Comparison of ENCODE assay signal across 9 cellular contexts in genomic region chr2:37645363-37645762, GRCh38. TPM values are rescaled to one million over a fixed set of nuclear protein-coding genes. Genes with fewer than 3 reads are reported as not detected.
DNase-seq lines count a peak whose midpoint lies in the region; TF ChIP-seq lines count a peak whose summit lies in the region.
"Had no signal": no experiment of that assay in that cellular context is flagged by ENCODE, and none has a peak within 500 bp of the region (broad histone marks: within the 10 kb centered on the region; RNA-seq: fewer than 3 reads in every experiment).

No MANE protein-coding gene starts in this region.

- peaks cover 86% of the 10 kb centered on the region for H3K79me2 ChIP-seq in SK-N-SH (ENCODE audit: insufficient read depth)

- no peaks in the 10 kb centered on the region for H3K9me2 ChIP-seq in SK-N-SH

- no peak for DNase-seq in activated naive CD4-positive, alpha-beta T cell treated with anti-CD3 and anti-CD28 coated beads, Interleukin-2, amount 10 ng/mL, durations not matched to agents 7 days and 5 days
- DNase-seq in activated naive CD4-positive, alpha-beta T cell treated with Interleukin-2 at 50 U/mL for 16 hours = no peak
- no peak for DNase-seq in SK-N-SH
- peak; percentile 62 for DNase-seq in epithelial cell of esophagus (ENCODE audit: low read depth)
- no peak for DNase-seq in spleen
- no peak for DNase-seq in NK-92 treated with Interleukin-12 subunit alpha and Interleukin-12 subunit beta, amount 100 ng/mL, for 24 hours (lab: John Stamatoyannopoulos, UW)
- DNase-seq in A673 (ENCODE audit: low spot score) = no peak
- no peak for DNase-seq in COLO668 (lab: John Stamatoyannopoulos, UW; ENCODE audit: unreplicated experiment)
- DNase-seq: ovary had no signal

- H3K36me3 ChIP-seq in SK-N-SH (replicated peaks in 1 of 2; ENCODE audit: control insufficient read depth in 1 of 2, insufficient read depth in 2 of 2, low read length in 1 of 2) (peaks cover 82 to 83% of the 10 kb centered on the region in 2 experiments), spleen (peaks cover 0 to 75% (median 9%) of the 10 kb centered on the region in 6 donors), A673 (ENCODE audit: insufficient read depth, low read length, poor library complexity, severe bottlenecking) (no peaks in the 10 kb centered on the region)
- H3K36me3 ChIP-seq: ovary had no signal

- no peak overlapping the region for H3K4me3 Mint-ChIP-seq in activated naive CD4-positive, alpha-beta T cell treated with anti-CD3 and anti-CD28 coated beads, Interleukin-2, amount 10 ng/mL, durations not matched to agents 7 days and 5 days

- H3K27ac ChIP-seq in SK-N-SH (ENCODE audit: low read depth in 2 of 2, low read length in 1 of 2) (peak overlapping the region; percentile 53 to 93; a peak in 3 of 4 replicates), spleen (peak overlapping the region in 5 of 8 donors; percentile 40 to 91 (median 81)), A673 (ENCODE audit: low read depth, low read length, poor library complexity, severe bottlenecking) (no peak overlapping the region)
- H3K27ac ChIP-seq: ovary had no signal

- H3K9me3 ChIP-seq in SK-N-SH (no peaks in the 10 kb centered on the region), spleen (peaks cover 0 to 8% (median 0%) of the 10 kb centered on the region in 8 donors), A673 (ENCODE audit: low read depth, low read length, poor library complexity, severe bottlenecking) (no peaks in the 10 kb centered on the region)
- H3K9me3 ChIP-seq: ovary had no signal

- TF ChIP-seq CTCF in SK-N-SH (IDR thresholded peaks at IDR 0.05) (no peak), epithelial cell of esophagus (IDR thresholded peaks at IDR 0.05; ENCODE audit: insufficient read depth, low read depth, low read length, missing control alignments) (no peak), spleen (IDR thresholded peaks at IDR 0.05 in 8 of 11, conservative IDR thresholded peaks at IDR 0.05 in 3 of 11) (no peak), A673 (conservative IDR thresholded peaks at IDR 0.05; ENCODE audit: low read depth, low read length) (no peak)

- H3K4me1 ChIP-seq in SK-N-SH (ENCODE audit: control insufficient read depth in 1 of 2, insufficient read depth in 2 of 2, low read depth in 1 of 2, low read length in 1 of 2) (peaks cover 52 to 58% of the 10 kb centered on the region in 2 experiments), spleen (peaks cover 20 to 88% (median 73%) of the 10 kb centered on the region in 6 donors), A673 (ENCODE audit: insufficient read depth, low read length, poor library complexity, severe bottlenecking) (peaks cover 8% of the 10 kb centered on the region)

- intact Hi-C loops in spleen (cut with DNase I; ENCODE audit: low total_unique reads) (no loop called here), A673 (cut with micrococcal nuclease; ENCODE audit: unreplicated experiment) (no loop called here)

- CTCF ChIA-PET in activated naive CD4-positive, alpha-beta T cell treated with anti-CD3 and anti-CD28 coated beads, Interleukin-2, amount 10 ng/mL, durations not matched to agents 7 days and 5 days (lab: Charles Lee) = no interaction called here
- CTCF ChIA-PET in SK-N-SH (lab: Yijun Ruan, JAX) (interaction anchor here (0.5 to 4.5 kb wide), 7 partner anchors 11 to 1294 kb away, joined by 3 to 19 read pairs (median 5); no protein-coding TSS in a partner anchor), A673 (lab: Charles Lee) (no interaction called here)

- H3K4me1 Mint-ChIP-seq in activated naive CD4-positive, alpha-beta T cell treated with anti-CD3 and anti-CD28 coated beads, Interleukin-2, amount 10 ng/mL, durations not matched to agents 7 days and 5 days = peaks cover 64% of the 10 kb centered on the region

- 0 out of 2 replicates have a peak overlapping the region, but pooled peaks have one; percentile 11 for H3K4me2 ChIP-seq in SK-N-SH

- peaks cover 22% of the 10 kb centered on the region for H3K9me3 Mint-ChIP-seq in activated naive CD4-positive, alpha-beta T cell treated with anti-CD3 and anti-CD28 coated beads, Interleukin-2, amount 10 ng/mL, durations not matched to agents 7 days and 5 days

- TF ChIP-seq POLR2A in spleen (IDR thresholded peaks at IDR 0.05) = no peak

- no peak for TF ChIP-seq RAD21 in SK-N-SH (IDR thresholded peaks at IDR 0.05; ENCODE audit: low read length)

- no peak overlapping the region for H2AFZ ChIP-seq in SK-N-SH (ENCODE audit: low read depth)

- H3K27me3 Mint-ChIP-seq in activated naive CD4-positive, alpha-beta T cell treated with anti-CD3 and anti-CD28 coated beads, Interleukin-2, amount 10 ng/mL, durations not matched to agents 7 days and 5 days = no peaks in the 10 kb centered on the region

- H3F3A ChIP-seq in SK-N-SH (replicated peaks; ENCODE audit: insufficient read depth) = peaks cover 91% of the 10 kb centered on the region

- H3K36me3 Mint-ChIP-seq in activated naive CD4-positive, alpha-beta T cell treated with anti-CD3 and anti-CD28 coated beads, Interleukin-2, amount 10 ng/mL, durations not matched to agents 7 days and 5 days = peaks cover 73% of the 10 kb centered on the region

- WGBS in SK-N-SH (ENCODE audit: low lambda C conversion rate) = 48% methylated on average over 6 of the region's 6 CpGs
- 52 to 70% (median 65%) methylated on average over 6 of the region's 6 CpGs for WGBS in spleen, 5 donors

- peak in 1 of 2 experiments; percentile 52; a peak in 1 of 4 replicates for TF ChIP-seq EP300 in SK-N-SH (IDR thresholded peaks at IDR 0.05; ENCODE audit: borderline replicate concordance in 1 of 2, low read depth in 1 of 2, low read length in 1 of 2)

- peaks cover 25% of the 10 kb centered on the region; the same call in 1 of the 2 replicates for H4K20me1 ChIP-seq in SK-N-SH (ENCODE audit: insufficient read depth)

- H3K27me3 ChIP-seq in SK-N-SH (ENCODE audit: insufficient read depth) (no peaks in the 10 kb centered on the region), spleen (replicated peaks in 1 of 7) (no peaks in the 10 kb centered on the region), A673 (replicated peaks; ENCODE audit: insufficient read depth, low read depth, low read length, poor library complexity) (no peaks in the 10 kb centered on the region)
- H3K27me3 ChIP-seq: ovary had no signal

- H3K27ac Mint-ChIP-seq in activated naive CD4-positive, alpha-beta T cell treated with anti-CD3 and anti-CD28 coated beads, Interleukin-2, amount 10 ng/mL, durations not matched to agents 7 days and 5 days = peak overlapping the region; percentile 82

- H3K9ac ChIP-seq in SK-N-SH = no peak overlapping the region

- no TSS peak for BruUV-seq in A673 (replicated peaks; lab: Mats Ljungman, UMichigan)

- H3K4me3 ChIP-seq in SK-N-SH (ENCODE audit: low read depth in 2 of 2, low read length in 1 of 2) (no peak overlapping the region), epithelial cell of esophagus (ENCODE audit: low read length) (no peak overlapping the region), spleen (no peak overlapping the region), A673 (ENCODE audit: low read depth, low read length, poor library complexity, severe bottlenecking) (no peak overlapping the region)
- H3K4me3 ChIP-seq: ovary had no signal

- POLR2A ChIA-PET in SK-N-SH (lab: Yijun Ruan, JAX) (no interaction called here), A673 (lab: Charles Lee; ENCODE audit: low non-redundant PET) (no interaction called here)

TF ChIP-seq in SK-N-SH, 30 proteins besides CTCF, POLR2A, EP300 and RAD21 (continues in another document):
- TF ChIP-seq TEAD4 (IDR thresholded peaks at IDR 0.05; ENCODE audit: borderline replicate concordance, insufficient read depth) (0 out of 2 replicates have a peak, but pooled peaks have one; percentile 14), RXRA (IDR thresholded peaks at IDR 0.05; ENCODE audit: borderline replicate concordance, low read depth) (0 out of 2 replicates have a peak, but pooled peaks have one; percentile 27), FOSL2 (IDR thresholded peaks at IDR 0.05; ENCODE audit: borderline replicate concordance, low read depth) (peak; percentile 77), GABPA (IDR thresholded peaks at IDR 0.05; ENCODE audit: low read depth) (no peak), PBX3 (IDR thresholded peaks at IDR 0.05) (peak; percentile 55), FOXJ3 (CRISPR knock-in tag; IDR thresholded peaks at IDR 0.05) (no peak), MXI1 (IDR thresholded peaks at IDR 0.05; ENCODE audit: low read depth, low read length) (no peak), FOXM1 (IDR thresholded peaks at IDR 0.05; ENCODE audit: low read depth) (no peak), TCF12 (IDR thresholded peaks at IDR 0.05) (peak; percentile 91), NFIC (IDR thresholded peaks at IDR 0.05; ENCODE audit: borderline replicate concordance) (peak; percentile 81), CHD2 (IDR thresholded peaks at IDR 0.05; ENCODE audit: low read length, partially characterized antibody) (no peak)
- TF ChIP-seq, protein P1, sequence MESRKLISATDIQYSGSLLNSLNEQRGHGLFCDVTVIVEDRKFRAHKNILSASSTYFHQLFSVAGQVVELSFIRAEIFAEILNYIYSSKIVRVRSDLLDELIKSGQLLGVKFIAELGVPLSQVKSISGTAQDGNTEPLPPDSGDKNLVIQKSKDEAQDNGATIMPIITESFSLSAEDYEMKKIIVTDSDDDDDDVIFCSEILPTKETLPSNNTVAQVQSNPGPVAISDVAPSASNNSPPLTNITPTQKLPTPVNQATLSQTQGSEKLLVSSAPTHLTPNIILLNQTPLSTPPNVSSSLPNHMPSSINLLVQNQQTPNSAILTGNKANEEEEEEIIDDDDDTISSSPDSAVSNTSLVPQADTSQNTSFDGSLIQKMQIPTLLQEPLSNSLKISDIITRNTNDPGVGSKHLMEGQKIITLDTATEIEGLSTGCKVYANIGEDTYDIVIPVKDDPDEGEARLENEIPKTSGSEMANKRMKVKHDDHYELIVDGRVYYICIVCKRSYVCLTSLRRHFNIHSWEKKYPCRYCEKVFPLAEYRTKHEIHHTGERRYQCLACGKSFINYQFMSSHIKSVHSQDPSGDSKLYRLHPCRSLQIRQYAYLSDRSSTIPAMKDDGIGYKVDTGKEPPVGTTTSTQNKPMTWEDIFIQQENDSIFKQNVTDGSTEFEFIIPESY (IDR thresholded peaks at IDR 0.05; ENCODE audit: borderline replicate concordance, low read depth) = no peak

RNA-seq across cellular contexts. Expression of gene CDC42EP3, which starts 26.1 kb away (rescaled TPM):
- polyA plus RNA-seq in SK-N-SH (2012; rRNA removed) (87.5 and 105 TPM in 2 replicates), spleen (10 to 100 TPM in 1 of 3 donors, 1 to 10 TPM in 2; 9.5 to 13.3 (median 9.7) TPM)
- 92.7 and 103 TPM in 2 replicates for polyA plus RNA-seq in SK-N-SH (2012; cell fraction: cytosol; rRNA removed)
- polyA plus RNA-seq in SK-N-SH (2012; cell fraction: nucleus; rRNA removed) = 70.1 and 83.8 TPM in 2 replicates
- total RNA-seq in spleen (10 to 100 TPM; 30.2 to 57.2 (median 44.8) TPM), A673 (2021) (12.2 TPM in 2 replicates)
